In the genomic region with DNA sequence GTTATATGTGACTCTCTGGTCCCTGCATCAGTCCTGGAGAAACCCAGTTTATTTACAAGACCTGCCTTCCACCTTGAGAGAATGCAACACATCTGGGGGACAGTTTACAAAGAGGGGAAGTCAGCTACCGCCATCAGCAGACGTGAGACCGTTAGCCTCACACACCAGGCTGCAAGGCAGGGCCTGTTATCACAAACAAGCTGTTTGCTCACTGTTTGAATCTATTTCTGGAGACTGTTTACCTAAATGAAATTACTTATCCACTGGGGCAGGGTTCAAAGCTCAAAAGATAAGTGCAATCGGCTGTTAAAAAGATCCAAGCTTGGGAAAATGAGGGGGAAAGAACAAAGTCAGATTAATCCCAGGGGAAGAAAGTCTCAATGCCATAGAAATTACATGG, we compare ENCODE assay signal across 18 cellular contexts.
A peak's percentile ranks its signal among the peaks of the same experiment; 100 is the strongest.
DNase-seq lines count a peak whose midpoint lies in the region; ATAC-seq and TF ChIP-seq lines count a peak whose summit lies in the region.
"Had no signal": no experiment of that assay in that cellular context is flagged by ENCODE, and none has a peak within 500 bp of the region (broad histone marks: within the 10 kb centered on the region; RNA-seq: fewer than 3 reads in every experiment).

No MANE protein-coding gene starts in this region.

- intact Hi-C loops in left ventricle myocardium superior (cut with micrococcal nuclease) = no loop called here
- intact Hi-C loops in left cardiac atrium (cut with DNase I) = loop anchor here in 1 of 2 donors (10.0 kb wide), 1 partner anchor 219 kb away; no protein-coding TSS in a partner anchor
- intact Hi-C loops in left colon (cut with DNase I, micrococcal nuclease) = loop anchor here (5.0 to 10.0 kb wide), 2 partner anchors 212 to 219 kb away; no protein-coding TSS in a partner anchor
- intact Hi-C loops in natural killer cell (cut with micrococcal nuclease) = loop anchor here (10.0 kb wide), 1 partner anchor 209 kb away; no protein-coding TSS in a partner anchor

- no peak for DNase-seq in left ventricle myocardium superior
- no peak for DNase-seq in left cardiac atrium
- no peak for DNase-seq in left colon
- DNase-seq in nephron progenitor cell = no peak
- DNase-seq in T-helper 1 cell = no peak
- no peak for DNase-seq in mucosa of gallbladder (ENCODE audit: low spot score)
- DNase-seq in natural killer cell = no peak
- DNase-seq: CD8-positive, alpha-beta T cell; DMS79; HCEC 1CT; KG1; NCI-H1417 treated with DMSO at 0.1 percent for 48 hours; NCI-H2029 treated with DMSO at 0.1 percent for 48 hours; NCI-H2171 treated with DMSO at 0.1 percent for 48 hours; NCI-H446 treated with DMSO at 0.1 percent for 48 hours; NCI-H774 had no signal

- peak; percentile 41 for ATAC-seq in left ventricle myocardium superior
- ATAC-seq in left cardiac atrium = no peak
- peak; percentile 84 for ATAC-seq in left colon
- ATAC-seq in GM18861 (IDR thresholded peaks at IDR 0.05; ENCODE audit: unreplicated experiment) = no peak
- no peak for ATAC-seq in natural killer cell
- ATAC-seq: CD8-positive, alpha-beta T cell; Panc1 had no signal

- TF ChIP-seq CTCF in nephron progenitor cell (IDR thresholded peaks at IDR 0.05) (no peak), natural killer cell (IDR thresholded peaks at IDR 0.05) (no peak)

- peaks cover 53% of the 10 kb centered on the region for H3K4me1 Mint-ChIP-seq in nephron progenitor cell
- no peaks in the 10 kb centered on the region for H3K4me1 Mint-ChIP-seq in natural killer cell

- H3K27me3 Mint-ChIP-seq in nephron progenitor cell (ENCODE audit: low read depth, poor library complexity) = peaks cover 9% of the 10 kb centered on the region
- peaks cover 0 to 8% of the 10 kb centered on the region in 2 donors for H3K27me3 Mint-ChIP-seq in natural killer cell (ENCODE audit: low read depth in 2 of 2)

- no peaks in the 10 kb centered on the region for H3K36me3 Mint-ChIP-seq in nephron progenitor cell (ENCODE audit: low read depth)
- H3K36me3 Mint-ChIP-seq in natural killer cell = no peaks in the 10 kb centered on the region
- H3K36me3 Mint-ChIP-seq: CD8-positive, alpha-beta T cell had no signal

- H3K27ac Mint-ChIP-seq in nephron progenitor cell (peak overlapping the region; percentile 89), natural killer cell (no peak overlapping the region)
- H3K27ac Mint-ChIP-seq: CD8-positive, alpha-beta T cell had no signal

- H3K9me3 Mint-ChIP-seq in nephron progenitor cell (peaks cover 5% of the 10 kb centered on the region), natural killer cell (no peaks in the 10 kb centered on the region)
- H3K9me3 Mint-ChIP-seq: CD8-positive, alpha-beta T cell had no signal

- no peak overlapping the region for H3K4me3 Mint-ChIP-seq in nephron progenitor cell
- no peak overlapping the region for H3K4me3 Mint-ChIP-seq in natural killer cell
- H3K4me3 Mint-ChIP-seq: CD8-positive, alpha-beta T cell had no signal

Comparison
In these comparisons a context has a peak if more than half of its experiments do, and no peak if none do; other contexts are left out.
1. ATAC-seq: peak in left ventricle myocardium superior (single experiment) and left colon (single experiment); none in left cardiac atrium (0 of 2), GM18861 (single experiment) and natural killer cell (0 of 3).